In the genomic region with DNA sequence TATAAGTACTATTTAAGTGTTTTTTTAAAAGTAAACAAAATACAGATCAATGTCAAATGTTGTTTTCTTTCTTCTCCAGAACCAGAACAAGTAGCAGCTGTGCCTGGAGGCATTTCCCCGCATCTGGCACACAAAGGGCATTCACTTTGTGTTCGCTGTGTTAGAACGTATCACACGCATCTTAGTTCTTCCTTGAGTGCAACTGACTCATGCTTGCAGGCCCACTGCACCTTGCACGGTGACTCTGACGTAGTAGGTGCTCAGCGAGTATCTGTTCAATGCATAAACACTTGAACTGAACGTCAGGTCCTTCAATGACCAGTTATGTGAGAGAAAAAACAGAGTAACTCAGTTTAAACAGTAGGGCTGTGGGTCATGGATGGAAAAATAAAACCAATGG, we compare ENCODE assay signal across 35 cellular contexts. TPM values are rescaled to one million over a fixed set of nuclear protein-coding genes. Genes with fewer than 3 reads are reported as not detected.
"Had no signal": no experiment of that assay in that cellular context is flagged by ENCODE, and none has a peak within 500 bp of the region (broad histone marks: within the 10 kb centered on the region; RNA-seq: fewer than 3 reads in every experiment).

No MANE protein-coding gene starts in this region.

- H3K9me3 ChIP-seq: esophagus muscularis mucosa, gastroesophageal sphincter, right atrium auricular region, thoracic aorta, vagina had no signal

- DNase-seq: activated CD4-positive, alpha-beta T cell treated with anti-CD3 and anti-CD28 coated beads for 48 hours; activated CD4-positive, alpha-beta T cell treated with anti-CD3 and anti-CD28 coated beads, Interleukin-2, amount 50 U/mL, for 48 hours; activated CD8-positive, alpha-beta memory T cell treated with anti-CD3 and anti-CD28 coated beads, Interleukin-2, amount 50 U/mL, for 4 hours; activated gamma-delta T cell; activated naive CD4-positive, alpha-beta T cell treated with anti-CD3 and anti-CD28 coated beads, Interleukin-2, amount 10 ng/mL, durations not matched to agents 7 days and 5 days; activated T-cell treated with anti-CD3 and anti-CD28 coated beads, Interleukin-2, amount 50 U/mL, for 1 hour; amniotic stem cell; brain microvascular endothelial cell; cortex of kidney; hippocampal formation; kidney; left colon; mammary epithelial cell; midbrain; naive thymus-derived CD4-positive, alpha-beta T cell; nucleus accumbens; stimulated activated CD4-positive, alpha-beta T cell treated with anti-CD3 and anti-CD28 coated beads, Interleukin-12 subunit alpha, Interleukin-12 subunit beta, amount 100 ng/mL, for 4 hours; stimulated activated CD4-positive, alpha-beta T cell treated with anti-CD3 and anti-CD28 coated beads, Interleukin-4, amount 100 ng/mL, for 1 hour; T-helper 17 cell; T1000; WERI-Rb-1 had no signal

- H3K4me3 Mint-ChIP-seq: activated naive CD4-positive, alpha-beta T cell treated with anti-CD3 and anti-CD28 coated beads, Interleukin-2, amount 10 ng/mL, durations not matched to agents 7 days and 5 days; naive thymus-derived CD4-positive, alpha-beta T cell; stimulated activated naive CD8-positive, alpha-beta T cell treated with anti-CD3 and anti-CD28 coated beads, Interleukin-15, Interleukin-2, amounts not matched to agents 100 ng/mL and 50 ng/mL, for 24 hours; T-helper 17 cell; type B pancreatic cell had no signal

- H3K27ac ChIP-seq: brain microvascular endothelial cell, esophagus muscularis mucosa, gastroesophageal sphincter, right atrium auricular region, thoracic aorta, vagina, WERI-Rb-1 had no signal

- H3K36me3 Mint-ChIP-seq: activated naive CD4-positive, alpha-beta T cell treated with anti-CD3 and anti-CD28 coated beads, Interleukin-2, amount 10 ng/mL, durations not matched to agents 7 days and 5 days had no signal

- H3K9me3 Mint-ChIP-seq: activated naive CD4-positive, alpha-beta T cell treated with anti-CD3 and anti-CD28 coated beads, Interleukin-2, amount 10 ng/mL, durations not matched to agents 7 days and 5 days; naive thymus-derived CD4-positive, alpha-beta T cell; stimulated activated naive CD8-positive, alpha-beta T cell treated with anti-CD3 and anti-CD28 coated beads, Interleukin-15, Interleukin-2, amounts not matched to agents 100 ng/mL and 50 ng/mL, for 24 hours had no signal

- H3K36me3 ChIP-seq: brain microvascular endothelial cell, right atrium auricular region, vagina, WERI-Rb-1 had no signal

- H3K27me3 Mint-ChIP-seq: activated naive CD4-positive, alpha-beta T cell treated with anti-CD3 and anti-CD28 coated beads, Interleukin-2, amount 10 ng/mL, durations not matched to agents 7 days and 5 days; naive thymus-derived CD4-positive, alpha-beta T cell; stimulated activated naive CD8-positive, alpha-beta T cell treated with anti-CD3 and anti-CD28 coated beads, Interleukin-15, Interleukin-2, amounts not matched to agents 100 ng/mL and 50 ng/mL, for 24 hours; T-helper 17 cell had no signal

- H3K27me3 ChIP-seq: brain microvascular endothelial cell, esophagus muscularis mucosa, gastroesophageal sphincter, right atrium auricular region, vagina had no signal

- H3K4me3 ChIP-seq: esophagus muscularis mucosa, gastroesophageal sphincter, right atrium auricular region, thoracic aorta, vagina had no signal

- H3K27ac Mint-ChIP-seq: activated naive CD4-positive, alpha-beta T cell treated with anti-CD3 and anti-CD28 coated beads, Interleukin-2, amount 10 ng/mL, durations not matched to agents 7 days and 5 days; stimulated activated naive CD8-positive, alpha-beta T cell treated with anti-CD3 and anti-CD28 coated beads, Interleukin-15, Interleukin-2, amounts not matched to agents 100 ng/mL and 50 ng/mL, for 24 hours; T-helper 17 cell; type B pancreatic cell had no signal

- ATAC-seq: activated CD4-positive, CD25-positive, alpha-beta regulatory T cell treated with anti-CD3 and anti-CD28 coated beads, Interleukin-2, amount 50 U/mL, for 24 hours; gastroesophageal sphincter; left colon; naive thymus-derived CD4-positive, alpha-beta T cell; T-helper 17 cell had no signal

RNA-seq across cellular contexts. Expression of gene PVALB, which starts 44.4 kb away (rescaled TPM):
- total RNA-seq: activated CD8-positive, alpha-beta memory T cell treated with anti-CD3 and anti-CD28 coated beads for 36 hours; astrocyte; cardiac septum; esophagus muscularis mucosa; gastroesophageal sphincter; left colon; mammary epithelial cell; naive thymus-derived CD4-positive, alpha-beta T cell; pulmonary artery endothelial cell; right atrium auricular region; subcutaneous adipose tissue; thoracic aorta; vagina had no signal
- polyA plus RNA-seq: mammary epithelial cell; naive thymus-derived CD4-positive, alpha-beta T cell; neural cell had no signal
